1 cellular context compared by ENCODE assay signal in the genomic region with DNA sequence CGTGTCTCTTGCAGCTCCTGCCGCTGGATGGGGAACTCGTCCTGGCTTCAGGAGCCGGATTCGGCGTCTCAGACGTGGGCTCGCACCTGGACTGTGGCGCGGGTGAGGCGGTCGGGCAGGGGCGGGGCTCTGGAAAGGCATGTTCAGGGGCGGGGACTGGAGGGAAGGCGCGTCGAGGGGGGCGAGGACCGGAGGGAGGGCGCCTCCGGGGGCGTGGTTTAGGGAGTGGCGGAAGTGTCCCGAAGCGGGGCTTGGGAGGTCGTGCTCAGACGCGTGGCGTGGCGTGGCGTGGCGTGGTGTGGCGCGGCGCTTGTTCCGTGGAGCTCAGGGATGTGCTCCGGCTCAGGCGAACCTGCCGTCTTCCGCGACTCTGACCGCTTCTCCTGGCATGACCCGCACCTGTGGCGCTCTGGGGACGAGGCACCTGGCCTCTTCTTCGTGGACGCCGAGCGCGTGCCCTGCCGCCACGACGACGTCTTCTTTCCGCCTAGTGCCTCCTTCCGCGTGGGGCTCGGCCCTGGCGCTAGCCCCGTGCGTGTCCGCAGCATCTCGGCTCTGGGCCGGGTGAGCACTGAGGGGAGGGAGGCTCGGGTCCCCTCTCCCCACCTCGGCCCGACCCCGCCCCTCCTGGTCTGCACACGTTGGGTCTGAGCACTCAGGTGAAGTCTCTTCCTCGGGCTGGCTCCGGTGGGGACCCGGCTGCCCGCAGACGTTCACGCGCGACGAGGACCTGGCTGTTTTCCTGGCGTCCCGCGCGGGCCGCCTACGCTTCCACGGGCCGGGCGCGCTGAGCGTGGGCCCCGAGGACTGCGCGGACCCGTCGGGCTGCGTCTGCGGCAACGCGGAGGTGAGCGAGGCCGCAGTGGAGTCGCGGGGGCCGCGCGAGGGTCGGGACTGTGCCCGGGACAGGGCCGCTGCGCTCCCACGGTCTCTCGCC.
TF ChIP-seq lines count a peak whose summit lies in the region.

No MANE protein-coding gene starts in this region.

TF ChIP-seq in WTC11, 78 proteins besides CTCF, POLR2A, EP300 and RAD21 (continued from another document):
- TF ChIP-seq ZNF281 (CRISPR knock-in tag; IDR thresholded peaks at IDR 0.05) (no peak), IRF2 (CRISPR knock-in tag; IDR thresholded peaks at IDR 0.05; ENCODE audit: borderline replicate concordance, low read depth) (0 out of 2 replicates have a peak, but pooled peaks have one; percentile 53), FOXJ3 (CRISPR knock-in tag; IDR thresholded peaks at IDR 0.05; ENCODE audit: borderline replicate concordance) (no peak), SOX15 (CRISPR knock-in tag; IDR thresholded peaks at IDR 0.05) (no peak), ATF1 (CRISPR knock-in tag; IDR thresholded peaks at IDR 0.05) (peak; percentile 45), HMGA2 (CRISPR knock-in tag; IDR thresholded peaks at IDR 0.05) (no peak)
TF ChIP-seq in WTC11: peak in this region for 25.
